ENCODE assay signal across 23 cellular contexts in the genomic region with DNA sequence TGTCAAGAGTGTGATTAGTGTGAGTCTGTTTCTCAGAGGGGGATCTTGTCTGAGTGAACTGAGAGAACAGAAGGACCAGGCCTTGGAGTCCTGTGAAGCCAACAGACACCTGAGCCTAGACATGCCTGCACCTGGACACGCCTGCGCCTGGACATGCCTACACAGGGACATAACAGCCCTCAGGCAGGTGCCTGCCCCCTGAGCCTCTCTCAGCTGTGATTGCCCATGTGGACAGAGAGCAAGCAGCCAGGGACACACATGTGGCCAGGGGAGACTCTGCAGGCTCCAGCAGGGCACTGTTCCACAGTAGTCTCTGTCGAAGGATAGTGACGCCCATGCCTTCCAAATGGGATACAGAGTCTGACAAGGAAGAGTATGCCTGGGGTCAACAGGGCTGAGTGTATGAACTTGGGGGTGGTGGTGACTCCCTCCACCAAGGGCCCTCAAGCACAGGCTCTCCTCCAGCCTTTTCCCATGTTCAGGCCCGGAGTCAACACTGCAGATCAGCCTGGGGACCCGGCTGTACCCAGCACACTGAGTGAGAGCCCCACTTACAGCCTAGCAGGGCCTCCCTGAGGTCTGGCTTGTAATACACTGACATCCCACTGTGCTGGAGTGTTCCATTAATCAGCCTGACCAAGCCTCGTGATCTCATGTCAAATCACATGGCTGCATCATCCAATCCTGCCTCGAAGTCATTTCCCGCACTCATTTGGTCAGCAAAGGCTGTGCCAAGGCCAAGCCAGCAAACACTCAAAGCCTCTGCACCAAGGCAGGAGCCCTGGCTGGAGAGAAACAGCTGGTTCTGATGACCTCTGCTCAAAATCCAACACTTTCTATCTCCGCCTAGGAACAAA.
DNase-seq lines count a peak whose midpoint lies in the region; ATAC-seq and TF ChIP-seq lines count a peak whose summit lies in the region.
"Had no signal": no experiment of that assay in that cellular context is flagged by ENCODE, and none has a peak within 500 bp of the region (broad histone marks: within the 10 kb centered on the region; RNA-seq: fewer than 3 reads in every experiment).

No MANE protein-coding gene starts in this region.

- TF ChIP-seq CTCF in mammary epithelial cell (conservative IDR thresholded peaks at IDR 0.05 in 1 of 2, IDR thresholded peaks at IDR 0.05 in 1 of 2; ENCODE audit: extremely low read depth in 1 of 2, insufficient read depth in 1 of 2, low read depth in 1 of 2, low read length in 2 of 2) (no peak), gastroesophageal sphincter (IDR thresholded peaks at IDR 0.05) (no peak)

- dilution Hi-C loops in mammary epithelial cell (cut with HindIII; ENCODE audit: low sequenced_read_pairs): no loop called here

- CTCF ChIA-PET in mammary epithelial cell (lab: Charles Lee; ENCODE audit: low non-redundant PET): no interaction called here

- no peaks in the 10 kb centered on the region for H3K79me2 ChIP-seq in mammary epithelial cell (ENCODE audit: insufficient read depth, low read length)

- no peak for TF ChIP-seq EP300 in gastroesophageal sphincter (IDR thresholded peaks at IDR 0.05)

- peaks cover 12% of the 10 kb centered on the region for H3K4me1 ChIP-seq in mammary epithelial cell (ENCODE audit: insufficient read depth, low read length)
- H3K4me1 ChIP-seq in gastroesophageal sphincter: peaks cover 0 to 57% (median 9%) of the 10 kb centered on the region in 3 donors
- H3K4me1 ChIP-seq: SJSA1 had no signal

- H2AFZ ChIP-seq in mammary epithelial cell (ENCODE audit: low read depth, low read length): peak overlapping the region; percentile 12
- H2AFZ ChIP-seq: PC-9 had no signal

- no peak for ATAC-seq in gastroesophageal sphincter
- no peak for ATAC-seq in HG03196 (IDR thresholded peaks at IDR 0.05; ENCODE audit: unreplicated experiment)
- ATAC-seq: activated naive CD8-positive, alpha-beta T cell treated with anti-CD3 and anti-CD28 coated beads, Interleukin-2, amount 50 U/mL, for 24 hours; naive thymus-derived CD8-positive, alpha-beta T cell had no signal

- 60% methylated on average over 9 of the region's 10 CpGs for WGBS in mammary epithelial cell (ENCODE audit: low coverage, missing lambda C conversion rate)
- WGBS in gastroesophageal sphincter (ENCODE audit: low coverage in 1 of 2), 2 donors: 86% methylated on average over 4 of the region's 10 CpGs; no CpG with 5 or more reads in 1 of the 2 donors

- intact Hi-C loops in mammary epithelial cell (cut with micrococcal nuclease): no loop called here

- BruUV-seq in mammary epithelial cell (replicated peaks; lab: Mats Ljungman, UMichigan): no TSS peak

- H4K20me1 ChIP-seq in mammary epithelial cell (ENCODE audit: insufficient read depth, low read length): no peaks in the 10 kb centered on the region

- H3K36me3 ChIP-seq in mammary epithelial cell (ENCODE audit: insufficient read depth, low read length): no peaks in the 10 kb centered on the region
- H3K36me3 ChIP-seq in gastroesophageal sphincter: peaks cover 0 to 22% of the 10 kb centered on the region in 2 donors
- H3K36me3 ChIP-seq: cardiac muscle cell, SJSA1 had no signal

- H3K9ac ChIP-seq in mammary epithelial cell (ENCODE audit: insufficient read depth, low read length): no peak overlapping the region

- no peak for TF ChIP-seq POLR2A in gastroesophageal sphincter (IDR thresholded peaks at IDR 0.05)

- H3K9me3 ChIP-seq in mammary epithelial cell (replicated peaks; ENCODE audit: insufficient read depth, low read length) (no peaks in the 10 kb centered on the region), gastroesophageal sphincter (no peaks in the 10 kb centered on the region)
- H3K9me3 ChIP-seq: SJSA1, upper lobe of left lung had no signal

- H3K4me2 ChIP-seq in mammary epithelial cell (ENCODE audit: insufficient read depth, low read depth, low read length): peak overlapping the region; percentile 57
- H3K4me2 ChIP-seq: PC-9 had no signal

- H3K4me3 ChIP-seq in mammary epithelial cell (replicated peaks in 1 of 3; ENCODE audit: insufficient read depth in 1 of 3, low read depth in 2 of 3, low read length in 3 of 3) (no peak overlapping the region), gastroesophageal sphincter (no peak overlapping the region)
- H3K4me3 ChIP-seq: cardiac muscle cell, PC-9, SJSA1, upper lobe of left lung had no signal

- DNase-seq in DMS79 treated with DMSO at 0.1 percent for 48 hours (lab: John Stamatoyannopoulos, UW) (peak; percentile 16), DMS79 (lab: John Stamatoyannopoulos, UW) (no peak), mammary epithelial cell (peak; percentile 61), substantia nigra (lab: John Stamatoyannopoulos, UW) (peak in 1 of 49 donors; percentile 36), GDM1 (lab: John Stamatoyannopoulos, UW) (no peak), occipital lobe (lab: John Stamatoyannopoulos, UW) (no peak)
- DNase-seq: activated CD4-positive, alpha-beta T cell treated with anti-CD3 and anti-CD28 coated beads, Interleukin-2, amount 50 U/mL, for 4 hours; activated effector memory CD4-positive, alpha-beta T cell treated with anti-CD3 and anti-CD28 coated beads, Interleukin-2, amount 50 U/mL, for 16 hours; activated naive CD8-positive, alpha-beta T cell treated with anti-CD3 and anti-CD28 coated beads, Interleukin-2, amount 50 U/mL, for 24 hours; AML-193; GOT3; naive thymus-derived CD8-positive, alpha-beta T cell; NCI-H1105 treated with DMSO at 0.1 percent for 48 hours; NCI-H774; PC-9; stimulated activated naive CD4-positive, alpha-beta T cell; WERI-Rb-1 had no signal

- in situ Hi-C loops in mammary epithelial cell (cut with MboI; ENCODE audit: low sequenced_read_pairs in 2 of 2): no loop called here

- H3K27me3 ChIP-seq in mammary epithelial cell (ENCODE audit: insufficient read depth, low read length) (no peaks in the 10 kb centered on the region), gastroesophageal sphincter (no peaks in the 10 kb centered on the region)
- H3K27me3 ChIP-seq: cardiac muscle cell, SJSA1, upper lobe of left lung had no signal

- H3K27ac ChIP-seq in mammary epithelial cell (ENCODE audit: insufficient read depth, low read depth, low read length) (no peak overlapping the region), gastroesophageal sphincter (peak overlapping the region in 3 of 4 donors; percentile 74 to 78 (median 75)), substantia nigra (ENCODE audit: low read depth, low read length, poor library complexity, severe bottlenecking) (peak overlapping the region; percentile 94)
- H3K27ac ChIP-seq: 22Rv1, cardiac muscle cell, PC-9, SJSA1, upper lobe of left lung, WERI-Rb-1 had no signal

Comparison
In these comparisons a context has a peak if more than half of its experiments do, and no peak if none do; other contexts are left out.
1. DNase-seq: peak in DMS79 treated with DMSO at 0.1 percent for 48 hours (single experiment) and mammary epithelial cell (single experiment); none in DMS79 (single experiment), GDM1 (single experiment) and occipital lobe (single experiment).